9 cellular contexts compared by ENCODE assay signal in genomic region chr13:73715910-73716257, GRCh38.
DNase-seq lines count a peak whose midpoint lies in the region; ATAC-seq, FAIRE-seq and TF ChIP-seq lines count a peak whose summit lies in the region.
"Had no signal": no experiment of that assay in that cellular context is flagged by ENCODE, and none has a peak within 500 bp of the region (broad histone marks: within the 10 kb centered on the region; RNA-seq: fewer than 3 reads in every experiment).

No MANE protein-coding gene starts in this region.

- no peak overlapping the region for H3K18ac ChIP-seq in H9 (ENCODE audit: insufficient read length, low read depth, low read length)

- RAD21 ChIA-PET in GM12878 (lab: Charles Lee; ENCODE audit: unreplicated experiment): no interaction called here

- intact Hi-C loops in CD4-positive, alpha-beta memory T cell (cut with micrococcal nuclease): loop anchor here (1.0 to 10.0 kb wide), 7 partner anchors 14 to 1609 kb away; partner anchors contain the start of genes KLF12 and PIBF1
- intact Hi-C loops in GM12878 (cut with micrococcal nuclease; ENCODE audit: unreplicated experiment): no loop called here

- H3K79me2 ChIP-seq in GM12878 (ENCODE audit: control insufficient read depth, insufficient read depth, low read length) (no peaks in the 10 kb centered on the region), H9 (ENCODE audit: insufficient read depth, low read length) (no peaks in the 10 kb centered on the region)

- peak; percentile 47 for FAIRE-seq in GM12878 (lab: Jason Lieb, UNC)

- H3K27me3 ChIP-seq in CD4-positive, alpha-beta memory T cell (ENCODE audit: insufficient read depth, low read length): no peaks in the 10 kb centered on the region
- H3K27me3 ChIP-seq in GM12878 (replicated peaks in 1 of 2; ENCODE audit: control insufficient read depth in 2 of 2, insufficient read depth in 2 of 2, low read length in 1 of 2): no peaks in the 10 kb centered on the region
- no peaks in the 10 kb centered on the region for H3K27me3 ChIP-seq in SJCRH30
- no peaks in the 10 kb centered on the region for H3K27me3 ChIP-seq in H9 (ENCODE audit: insufficient read depth, low read length)

- no peak overlapping the region for H4K91ac ChIP-seq in H9 (ENCODE audit: insufficient read length, low read depth, low read length)

- SMC1A ChIA-PET in GM12878 (lab: Charles Lee; ENCODE audit: uncharacterized antibody, unreplicated experiment): interaction anchor here (0.6 to 2.0 kb wide), 3 partner anchors 9 to 160 kb away, joined by 3 to 4 read pairs (median 4); no protein-coding TSS in a partner anchor

- peaks cover 52% of the 10 kb centered on the region for H3K4me1 ChIP-seq in CD4-positive, alpha-beta memory T cell (ENCODE audit: insufficient read depth, low read length)
- H3K4me1 ChIP-seq in GM12878 (ENCODE audit: control insufficient read depth, insufficient read depth, low read length) (peaks cover 10% of the 10 kb centered on the region), SJCRH30 (peaks cover 18% of the 10 kb centered on the region), H9 (ENCODE audit: insufficient read depth, low read length) (peaks cover 4% of the 10 kb centered on the region)

- CTCF ChIA-PET in CD4-positive, alpha-beta memory T cell (lab: Charles Lee; ENCODE audit: partially characterized antibody): interaction anchor here (0.8 to 2.0 kb wide), 4 partner anchors 9 to 50 kb away, joined by 3 to 5 read pairs (median 4); no protein-coding TSS in a partner anchor
- CTCF ChIA-PET in GM12878 (lab: Yijun Ruan, JAX): interaction anchor here (0.6 to 1.2 kb wide), 4 partner anchors 9 to 1588 kb away, joined by 3 to 4 read pairs (median 4); no protein-coding TSS in a partner anchor

- in situ Hi-C loops in GM12878 (cut with MboI): loop anchor here (10.0 kb wide), 1 partner anchor 911 kb away; no protein-coding TSS in a partner anchor

- no peak overlapping the region for H3K14ac ChIP-seq in H9 (ENCODE audit: insufficient read depth, low read length)

- H2BK12ac ChIP-seq in H9 (ENCODE audit: insufficient read length, low read depth, low read length): no peak overlapping the region

- ATAC-seq in GM19455 (IDR thresholded peaks at IDR 0.05; ENCODE audit: unreplicated experiment): peak; percentile 60
- ATAC-seq in HG03159 (IDR thresholded peaks at IDR 0.05; ENCODE audit: unreplicated experiment): peak; percentile 59
- peak; percentile 79 for ATAC-seq in GM12878

- peak in 1 of 5 donors; percentile 45 for DNase-seq in CD4-positive, alpha-beta memory T cell
- DNase-seq in GM12878 (ENCODE audit: low read depth, low spot score): no peak
- no peak for DNase-seq in SJCRH30
- DNase-seq in foreskin melanocyte: no peak
- DNase-seq in COR-L47 (lab: John Stamatoyannopoulos, UW): no peak
- no peak for DNase-seq in H9

- TF ChIP-seq EP300 in GM12878 (IDR thresholded peaks at IDR 0.05; ENCODE audit: borderline replicate concordance in 1 of 2, control insufficient read depth in 1 of 2, low read depth in 2 of 2, low read length in 2 of 2): peak; percentile 6 to 24; a peak in 1 of 4 replicates

- BruUV-seq in GM12878 (replicated peaks; lab: Mats Ljungman, UMichigan): no TSS peak

- no peak overlapping the region for H3K4ac ChIP-seq in H9 (ENCODE audit: low read depth, low read length)

- WGBS in GM12878 (ENCODE audit: insufficient coverage, insufficient replicate concordance, low lambda C conversion rate, missing lambda C conversion rate): 0% methylated on average over 2 of the region's 2 CpGs
- no CpG with 5 or more reads among the region's 2 CpGs for WGBS in H9 (ENCODE audit: extremely low coverage, insufficient read length, low lambda C conversion rate)

- H3K27ac ChIP-seq in CD4-positive, alpha-beta memory T cell (ENCODE audit: low read depth, low read length): peak overlapping the region; percentile 41
- peak overlapping the region; percentile 66 for H3K27ac ChIP-seq in GM12878 (ENCODE audit: control insufficient read depth, insufficient read depth)
- no peak overlapping the region for H3K27ac ChIP-seq in SJCRH30
- H3K27ac ChIP-seq in H9 (ENCODE audit: insufficient read length, low read depth, low read length): no peak overlapping the region

- no peak overlapping the region for H2BK120ac ChIP-seq in H9 (ENCODE audit: low read depth, low read length, poor library complexity, severe bottlenecking)

- H3K79me1 ChIP-seq in H9 (ENCODE audit: insufficient read depth, low read depth, low read length, poor library complexity, severe bottlenecking): no peaks in the 10 kb centered on the region

- H2AK5ac ChIP-seq in H9 (ENCODE audit: insufficient read length, low read length): no peak overlapping the region

- no peaks in the 10 kb centered on the region for H3K9me3 Mint-ChIP-seq in CD4-positive, alpha-beta memory T cell
- H3K9me3 Mint-ChIP-seq in H9: no peaks in the 10 kb centered on the region

- no peaks in the 10 kb centered on the region for H3K9me3 ChIP-seq in CD4-positive, alpha-beta memory T cell (ENCODE audit: control insufficient read depth in 1 of 2, low read length in 2 of 2)
- H3K9me3 ChIP-seq in GM12878 (replicated peaks; ENCODE audit: control insufficient read depth, insufficient read depth, low read length): no peaks in the 10 kb centered on the region
- no peaks in the 10 kb centered on the region for H3K9me3 ChIP-seq in SJCRH30 (replicated peaks)
- no peaks in the 10 kb centered on the region for H3K9me3 ChIP-seq in H9 (ENCODE audit: control insufficient read depth, low read depth, low read length)

- no peak overlapping the region for H4K8ac ChIP-seq in H9 (replicated peaks; ENCODE audit: insufficient read length, low read depth, low read length)

- TF ChIP-seq POLR2A in GM12878 (IDR thresholded peaks at IDR 0.05; ENCODE audit: low read depth, low read length): no peak

- no peak overlapping the region for H4K5ac ChIP-seq in H9 (ENCODE audit: insufficient read length, low read depth, low read length)

- no peak overlapping the region for H3K4me3 ChIP-seq in CD4-positive, alpha-beta memory T cell (ENCODE audit: low read length in 2 of 2)
- H3K4me3 ChIP-seq in GM12878: no peak overlapping the region
- no peak overlapping the region for H3K4me3 ChIP-seq in SJCRH30

- H3K9ac ChIP-seq in GM12878 (ENCODE audit: control insufficient read depth, insufficient read depth, low read length): no peak overlapping the region
- no peak overlapping the region for H3K9ac ChIP-seq in H9 (ENCODE audit: extremely low read depth, insufficient read length, low read length)

- no peaks in the 10 kb centered on the region for H4K20me1 ChIP-seq in GM12878 (ENCODE audit: control insufficient read depth, insufficient read depth)
- no peaks in the 10 kb centered on the region for H4K20me1 ChIP-seq in H9 (ENCODE audit: control insufficient read depth, insufficient read depth, insufficient read length)

- H3K36me3 Mint-ChIP-seq in CD4-positive, alpha-beta memory T cell: peaks cover 39 to 45% of the 10 kb centered on the region in 2 donors
- peaks cover 1 to 8% (median 2%) of the 10 kb centered on the region in 3 experiments; a peak in 5 of 7 replicates for H3K36me3 Mint-ChIP-seq in H9 (ENCODE audit: insufficient read depth in 1 of 3, low read depth in 3 of 3)
- H3K36me3 Mint-ChIP-seq: CD14-positive monocyte had no signal

- POLR2A ChIA-PET in CD4-positive, alpha-beta memory T cell (lab: Charles Lee; ENCODE audit: partially characterized antibody): interaction anchor here (0.6 to 5.1 kb wide), 13 partner anchors 10 to 656 kb away, joined by 3 to 30 read pairs (median 4); partner anchors contain the start of genes KLF12 and KLF5
- POLR2A ChIA-PET in GM12878 (lab: Charles Lee): interaction anchor here (0.6 kb wide), 1 partner anchor 1614 kb away, joined by 4 read pairs; no protein-coding TSS in a partner anchor

- peaks cover 4% of the 10 kb centered on the region for H3K36me3 ChIP-seq in CD4-positive, alpha-beta memory T cell (ENCODE audit: insufficient read depth, low read length)
- H3K36me3 ChIP-seq in GM12878 (ENCODE audit: control insufficient read depth in 2 of 2, insufficient read depth in 2 of 2, low read length in 1 of 2): peaks cover 0 to 3% of the 10 kb centered on the region in 2 experiments; a peak in 2 of 4 replicates
- no peaks in the 10 kb centered on the region for H3K36me3 ChIP-seq in SJCRH30

- no peak overlapping the region for H3K56ac ChIP-seq in H9 (ENCODE audit: insufficient read length, low read depth, low read length)

- H2AFZ ChIP-seq in GM12878 (ENCODE audit: control insufficient read depth, low read depth, low read length) (peak overlapping the region; percentile 31; the same call in 1 of the 2 replicates), H9 (ENCODE audit: low read length) (no peak overlapping the region)

- H3T11ph ChIP-seq in H9 (ENCODE audit: low read length): no peak overlapping the region

- H3K4me1 Mint-ChIP-seq in CD4-positive, alpha-beta memory T cell: peaks cover 50 to 75% (median 65%) of the 10 kb centered on the region in 4 donors
- peaks cover 39 to 43% of the 10 kb centered on the region in 2 experiments for H3K4me1 Mint-ChIP-seq in H9
- H3K4me1 Mint-ChIP-seq: CD14-positive monocyte had no signal

- H3K23me2 ChIP-seq in H9 (ENCODE audit: insufficient read length, low read depth, low read length, poor library complexity, severe bottlenecking): no peaks in the 10 kb centered on the region

- no peak for TF ChIP-seq CTCF in GM12878 (IDR thresholded peaks at IDR 0.05 in 2 of 3, conservative IDR thresholded peaks at IDR 0.05 in 1 of 3; ENCODE audit: control insufficient read depth in 2 of 3, extremely low read depth in 1 of 3, insufficient read depth in 1 of 3, low read depth in 3 of 3, low read length in 3 of 3)
- TF ChIP-seq CTCF in H9 (conservative IDR thresholded peaks at IDR 0.05): no peak

- no peak overlapping the region for H2BK15ac ChIP-seq in H9 (ENCODE audit: low read depth, low read length)

- no peak overlapping the region for H2BK5ac ChIP-seq in H9 (ENCODE audit: insufficient read length, low read length)

- H3K27ac Mint-ChIP-seq in CD4-positive, alpha-beta memory T cell: peak overlapping the region; percentile 84 to 98 (median 94)
- H3K27ac Mint-ChIP-seq in H9: no peak overlapping the region

- peak overlapping the region; percentile 49 to 88 (median 78) for H3K4me3 Mint-ChIP-seq in CD4-positive, alpha-beta memory T cell
- no peak overlapping the region for H3K4me3 Mint-ChIP-seq in H9
- H3K4me3 Mint-ChIP-seq: CD14-positive monocyte had no signal

- TF ChIP-seq RAD21 in GM12878 (IDR thresholded peaks at IDR 0.05; ENCODE audit: insufficient read depth, low read depth, low read length): no peak

- H2BK20ac ChIP-seq in H9 (ENCODE audit: low read depth, low read length, poor library complexity, severe bottlenecking): no peak overlapping the region

- peak overlapping the region; percentile 41 for H3K4me2 ChIP-seq in GM12878 (ENCODE audit: control insufficient read depth, insufficient read depth)
- no peak overlapping the region for H3K4me2 ChIP-seq in H9 (ENCODE audit: insufficient read depth, insufficient read length, low read length)

- no peaks in the 10 kb centered on the region for H3K27me3 Mint-ChIP-seq in CD4-positive, alpha-beta memory T cell
- no peaks in the 10 kb centered on the region for H3K27me3 Mint-ChIP-seq in H9 (ENCODE audit: low read depth)

- H3K23ac ChIP-seq in H9 (ENCODE audit: insufficient read length, low read depth, low read length): no peak overlapping the region

Comparison
In these comparisons a context has a peak if more than half of its experiments do, and no peak if none do; other contexts are left out.
1. H3K27ac ChIP-seq: peak in CD4-positive, alpha-beta memory T cell (single experiment) and GM12878 (single experiment); none in SJCRH30 (single experiment) and H9 (single experiment).
2. H3K27ac Mint-ChIP-seq: peak in CD4-positive, alpha-beta memory T cell (7 of 7); none in H9 (0 of 3).
3. H3K4me3 Mint-ChIP-seq: peak in CD4-positive, alpha-beta memory T cell (8 of 8); none in H9 (0 of 2).
4. Peak in every context shown above with its lines, with median percentiles within 50 percentile points of each other: ATAC-seq.